Comparison of ENCODE assay signal across 8 cellular contexts in genomic region chr17:78883090-78883532, GRCh38. TPM values are rescaled to one million over a fixed set of nuclear protein-coding genes. Genes with fewer than 3 reads are reported as not detected.
DNase-seq lines count a peak whose midpoint lies in the region; ATAC-seq and TF ChIP-seq lines count a peak whose summit lies in the region.

No MANE protein-coding gene starts in this region.

- H3K27ac Mint-ChIP-seq in T-helper 2 cell treated with Interferon-gamma antibody and Interleukin-4, amounts not matched to agents 5 μg/mL and 100 μg/mL, for 36 hours = peak overlapping the region; percentile 69
- peak overlapping the region; percentile 76 to 86 for H3K27ac Mint-ChIP-seq in stimulated activated naive CD8-positive, alpha-beta T cell treated with anti-CD3 and anti-CD28 coated beads, Interleukin-15, amount 100 ng/mL, for 72 hours

- no peaks in the 10 kb centered on the region for H3K9me3 Mint-ChIP-seq in T-helper 2 cell treated with Interferon-gamma antibody and Interleukin-4, amounts not matched to agents 5 μg/mL and 100 μg/mL, for 36 hours
- H3K9me3 Mint-ChIP-seq in stimulated activated naive CD8-positive, alpha-beta T cell treated with anti-CD3 and anti-CD28 coated beads, Interleukin-15, amount 100 ng/mL, for 72 hours = no peaks in the 10 kb centered on the region

- ATAC-seq in body of pancreas (peak; percentile 65), HG02798 (IDR thresholded peaks at IDR 0.05; ENCODE audit: poor library complexity, unreplicated experiment) (no peak)
- peak; percentile 29 for ATAC-seq in stimulated activated naive CD8-positive, alpha-beta T cell treated with anti-CD3 and anti-CD28 coated beads, Interleukin-15, amount 100 ng/mL, for 72 hours

- no peaks in the 10 kb centered on the region for H3K27me3 ChIP-seq in body of pancreas
- no peaks in the 10 kb centered on the region for H3K27me3 ChIP-seq in kidney epithelial cell (ENCODE audit: control insufficient read depth, insufficient read depth, low read length)
- no peaks in the 10 kb centered on the region for H3K27me3 ChIP-seq in MM.1S (replicated peaks; ENCODE audit: insufficient read depth, low read length)

- H3K9ac ChIP-seq in MM.1S (ENCODE audit: low read length) = no peak overlapping the region

- H3K9me3 ChIP-seq in body of pancreas = no peaks in the 10 kb centered on the region
- no peaks in the 10 kb centered on the region for H3K9me3 ChIP-seq in MM.1S (replicated peaks; ENCODE audit: insufficient read depth, low read length)

- H3K4me3 ChIP-seq in body of pancreas = no peak overlapping the region
- H3K4me3 ChIP-seq in kidney epithelial cell (ENCODE audit: low read depth, low read length) = no peak overlapping the region
- H3K4me3 ChIP-seq in MM.1S (ENCODE audit: low read length) = no peak overlapping the region

- H3K27ac ChIP-seq in body of pancreas (peak overlapping the region; percentile 35 to 90 (median 85)), MM.1S (ENCODE audit: low read length) (no peak overlapping the region)

- H3K4me3 Mint-ChIP-seq in T-helper 2 cell treated with Interferon-gamma antibody and Interleukin-4, amounts not matched to agents 5 μg/mL and 100 μg/mL, for 36 hours = no peak overlapping the region
- peak overlapping the region; percentile 66 to 75 for H3K4me3 Mint-ChIP-seq in stimulated activated naive CD8-positive, alpha-beta T cell treated with anti-CD3 and anti-CD28 coated beads, Interleukin-15, amount 100 ng/mL, for 72 hours

- no peak for TF ChIP-seq POLR2A in body of pancreas (IDR thresholded peaks at IDR 0.05)

- H3K4me1 Mint-ChIP-seq in T-helper 2 cell treated with Interferon-gamma antibody and Interleukin-4, amounts not matched to agents 5 μg/mL and 100 μg/mL, for 36 hours (ENCODE audit: low read depth) = peaks cover 19% of the 10 kb centered on the region
- peaks cover 50% of the 10 kb centered on the region for H3K4me1 Mint-ChIP-seq in stimulated activated naive CD8-positive, alpha-beta T cell treated with anti-CD3 and anti-CD28 coated beads, Interleukin-15, amount 100 ng/mL, for 72 hours

- no peaks in the 10 kb centered on the region for H3K9me2 ChIP-seq in MM.1S (replicated peaks; ENCODE audit: insufficient read depth, low read length)

- no peak overlapping the region for H3K4me2 ChIP-seq in MM.1S (ENCODE audit: low read depth, low read length)

- no peaks in the 10 kb centered on the region for H3K36me3 Mint-ChIP-seq in T-helper 2 cell treated with Interferon-gamma antibody and Interleukin-4, amounts not matched to agents 5 μg/mL and 100 μg/mL, for 36 hours (ENCODE audit: low read depth)

- TF ChIP-seq CTCF in body of pancreas (IDR thresholded peaks at IDR 0.05) (no peak), kidney epithelial cell (IDR thresholded peaks at IDR 0.05; ENCODE audit: insufficient read depth, low read length, poor library complexity, severe bottlenecking) (no peak), MM.1S (IDR thresholded peaks at IDR 0.05; ENCODE audit: low read length) (no peak)

- peaks cover 15% of the 10 kb centered on the region for H3K27me3 Mint-ChIP-seq in T-helper 2 cell treated with Interferon-gamma antibody and Interleukin-4, amounts not matched to agents 5 μg/mL and 100 μg/mL, for 36 hours (ENCODE audit: low read depth)
- no peaks in the 10 kb centered on the region for H3K27me3 Mint-ChIP-seq in stimulated activated naive CD8-positive, alpha-beta T cell treated with anti-CD3 and anti-CD28 coated beads, Interleukin-15, amount 100 ng/mL, for 72 hours

- no peak for DNase-seq in T-helper 2 cell treated with Interferon-gamma antibody and Interleukin-4, amounts not matched to agents 5 μg/mL and 100 μg/mL, for 36 hours (ENCODE audit: low spot score)
- DNase-seq in T-helper 2 cell (no peak), body of pancreas (peak in 3 of 4 donors; percentile 51 to 77 (median 71)), kidney epithelial cell (ENCODE audit: low read depth) (peak; percentile 57), MM.1S (no peak), SKM-1 treated with dmso at 0.1 percent for 144 hours (lab: John Stamatoyannopoulos, UW; ENCODE audit: unreplicated experiment) (no peak)
- DNase-seq in stimulated activated naive CD8-positive, alpha-beta T cell treated with anti-CD3 and anti-CD28 coated beads, Interleukin-15, amount 100 ng/mL, for 72 hours = no peak

- H4K20me1 ChIP-seq in MM.1S (ENCODE audit: insufficient read depth, low read length) = no peaks in the 10 kb centered on the region

- H3K79me2 ChIP-seq in MM.1S (ENCODE audit: low read length) = peaks cover 100% of the 10 kb centered on the region

- intact Hi-C loops in body of pancreas (cut with DNase I) = no loop called here

- H2AFZ ChIP-seq in MM.1S (ENCODE audit: low read length) = no peak overlapping the region

- no peaks in the 10 kb centered on the region for H3K36me3 ChIP-seq in body of pancreas (replicated peaks in 1 of 2; ENCODE audit: insufficient read depth in 1 of 2, low read depth in 2 of 2)
- H3K36me3 ChIP-seq in kidney epithelial cell (ENCODE audit: control insufficient read depth, insufficient read depth, low read length) = no peaks in the 10 kb centered on the region
- no peaks in the 10 kb centered on the region for H3K36me3 ChIP-seq in MM.1S (replicated peaks; ENCODE audit: insufficient read depth, low read length)

- no peaks in the 10 kb centered on the region for H3F3A ChIP-seq in MM.1S (ENCODE audit: insufficient read depth, low read length)

- peaks cover 45% of the 10 kb centered on the region for H3K4me1 ChIP-seq in body of pancreas
- no peaks in the 10 kb centered on the region for H3K4me1 ChIP-seq in MM.1S (ENCODE audit: low read length)

- 32 to 49% methylated on average over 9 to 10 of the region's 10 CpGs for WGBS in body of pancreas, 2 donors

RNA-seq across cellular contexts. Expression of gene CEP295NL, which starts 19.9 kb away (rescaled TPM):
- total RNA-seq in body of pancreas (1 to 10 TPM; 1.3 to 3.1 TPM), kidney epithelial cell (0.63 and 1.8 TPM in 2 replicates)

RNA-seq across cellular contexts. Expression of gene TIMP2, which starts 42.1 kb away (rescaled TPM):
- 10 to 100 TPM; 50.1 to 53.7 TPM for total RNA-seq in body of pancreas
- total RNA-seq in kidney epithelial cell = 130 and 145 TPM in 2 replicates

RNA-seq across cellular contexts. Expression of gene USP36, which starts 42.5 kb away (rescaled TPM):
- total RNA-seq in body of pancreas = 10 to 100 TPM; 28.5 to 55.4 TPM
- 48.6 and 64.7 TPM in 2 replicates for total RNA-seq in kidney epithelial cell

Comparison
In these comparisons a context has a peak if more than half of its experiments do, and no peak if none do; other contexts are left out.
1. DNase-seq: peak in body of pancreas (3 of 4) and kidney epithelial cell (single experiment); none in T-helper 2 cell treated with Interferon-gamma antibody and Interleukin-4, amounts not matched to agents 5 μg/mL and 100 μg/mL, for 36 hours (single experiment), T-helper 2 cell (0 of 5), stimulated activated naive CD8-positive, alpha-beta T cell treated with anti-CD3 and anti-CD28 coated beads, Interleukin-15, amount 100 ng/mL, for 72 hours (0 of 2), MM.1S (single experiment) and SKM-1 treated with dmso at 0.1 percent for 144 hours (single experiment).